1 cellular context compared by ENCODE assay signal in genomic region chr16:75379339-75379738, GRCh38.
TF ChIP-seq lines count a peak whose summit lies in the region.

No MANE protein-coding gene starts in this region.

TF ChIP-seq in GM23338, 12 proteins besides CTCF, POLR2A, EP300 and RAD21 (continued from another document):
- no peak for TF ChIP-seq STAT1 (IDR thresholded peaks at IDR 0.05; ENCODE audit: unreplicated experiment)
- no peak for TF ChIP-seq JUNB (IDR thresholded peaks at IDR 0.05; ENCODE audit: unreplicated experiment)
- no peak for TF ChIP-seq EZH2phosphoT487 (IDR thresholded peaks at IDR 0.05; ENCODE audit: unreplicated experiment)
- no peak for TF ChIP-seq ZNF462 (CRISPR knock-in tag; IDR thresholded peaks at IDR 0.05)
- no peak for TF ChIP-seq ETS1 (IDR thresholded peaks at IDR 0.05)
- no peak for TF ChIP-seq CREB1 (CRISPR knock-in tag; IDR thresholded peaks at IDR 0.05; ENCODE audit: low read depth)
